Comparison of ENCODE assay signal across 12 cellular contexts in the genomic region with DNA sequence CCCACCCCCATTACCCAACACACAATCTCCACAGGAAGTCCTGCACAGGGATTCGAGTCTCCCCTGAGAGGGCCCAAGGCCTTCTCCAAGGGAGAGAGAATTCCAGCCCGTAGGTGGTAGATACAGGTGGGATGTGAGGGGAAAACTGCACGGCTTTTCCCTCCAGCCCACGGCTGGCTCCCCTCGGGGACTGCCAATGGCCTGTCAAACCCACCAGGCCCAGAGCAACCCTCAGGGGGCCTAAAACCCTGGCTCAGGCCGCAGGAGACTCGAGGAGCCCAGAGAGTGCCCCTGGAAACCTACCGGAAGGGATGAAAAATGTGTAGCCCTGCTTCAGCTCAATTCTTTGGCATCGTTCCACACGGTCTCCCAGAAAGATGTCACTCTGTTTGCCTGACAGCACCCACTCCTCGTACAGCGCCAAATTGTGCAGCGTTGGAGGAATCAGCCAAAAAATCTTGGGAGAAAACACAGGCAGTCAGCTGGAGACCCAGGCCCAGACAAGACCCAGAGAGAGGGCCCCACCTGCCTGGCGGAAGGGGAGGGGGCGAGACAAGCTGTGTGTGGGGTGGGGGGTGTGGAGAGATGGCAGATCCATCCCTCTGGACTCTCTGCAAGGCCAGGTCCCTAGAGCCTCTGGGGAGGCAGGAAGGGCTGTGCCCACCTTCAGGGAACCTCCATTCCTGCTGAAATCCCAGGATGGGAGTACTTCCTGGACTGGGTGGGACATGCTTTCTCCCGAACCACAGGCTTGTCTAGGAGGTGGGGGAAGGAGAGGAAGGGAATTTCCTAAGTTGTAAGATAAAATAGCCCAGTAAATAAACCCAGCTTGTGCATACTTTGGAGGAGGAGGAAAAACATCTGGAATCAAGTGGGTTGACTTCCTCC. TPM values are rescaled to one million over a fixed set of nuclear protein-coding genes. Genes with fewer than 3 reads are reported as not detected.
DNase-seq lines count a peak whose midpoint lies in the region; ATAC-seq and TF ChIP-seq lines count a peak whose summit lies in the region.
"Had no signal": no experiment of that assay in that cellular context is flagged by ENCODE, and none has a peak within 500 bp of the region (broad histone marks: within the 10 kb centered on the region; RNA-seq: fewer than 3 reads in every experiment).

No MANE protein-coding gene starts in this region.

- intact Hi-C loops in lower lobe of right lung (cut with DNase I) (no loop called here), lower leg skin (cut with DNase I; ENCODE audit: low total_unique reads) (no loop called here)

- ATAC-seq in stimulated activated naive CD8-positive, alpha-beta T cell treated with anti-CD3 and anti-CD28 coated beads, Interleukin-15, Interleukin-2, amounts not matched to agents 100 U/mL and 50 U/mL, for 24 hours, result no peak
- ATAC-seq in lower lobe of right lung, result no peak

- H3K9me3 ChIP-seq in lower lobe of right lung, result no peaks in the 10 kb centered on the region
- H3K9me3 ChIP-seq: neutrophil had no signal

- H3K4me3 Mint-ChIP-seq in stimulated activated naive CD8-positive, alpha-beta T cell treated with anti-CD3 and anti-CD28 coated beads, Interleukin-15, Interleukin-2, amounts not matched to agents 100 ng/mL and 50 ng/mL, for 24 hours, result peak overlapping the region; percentile 26
- H3K4me3 Mint-ChIP-seq: CD14-positive monocyte had no signal

- no peaks in the 10 kb centered on the region for H3K9me3 Mint-ChIP-seq in stimulated activated naive CD8-positive, alpha-beta T cell treated with anti-CD3 and anti-CD28 coated beads, Interleukin-15, Interleukin-2, amounts not matched to agents 100 ng/mL and 50 ng/mL, for 24 hours
- H3K9me3 Mint-ChIP-seq: CD14-positive monocyte had no signal

- H3K36me3 ChIP-seq in lower lobe of right lung (peaks cover 12% of the 10 kb centered on the region), H7 (replicated peaks; ENCODE audit: control insufficient read depth, insufficient read depth, low read length) (peaks cover 29% of the 10 kb centered on the region)
- H3K36me3 ChIP-seq: neutrophil had no signal

- TF ChIP-seq CTCF in cardiac fibroblast (IDR thresholded peaks at IDR 0.05; ENCODE audit: low read depth, low read length) (no peak), lower lobe of right lung (IDR thresholded peaks at IDR 0.05) (no peak), lower leg skin (IDR thresholded peaks at IDR 0.05) (no peak)

- H3K27ac Mint-ChIP-seq in stimulated activated naive CD8-positive, alpha-beta T cell treated with anti-CD3 and anti-CD28 coated beads, Interleukin-15, Interleukin-2, amounts not matched to agents 100 ng/mL and 50 ng/mL, for 24 hours, result peak overlapping the region; percentile 12

- peaks cover 70% of the 10 kb centered on the region for H3K4me1 ChIP-seq in lower lobe of right lung

- no peaks in the 10 kb centered on the region for H3K27me3 ChIP-seq in lower lobe of right lung (ENCODE audit: low read depth)
- peaks cover 2% of the 10 kb centered on the region; the same call in 1 of the 2 replicates for H3K27me3 ChIP-seq in H7 (ENCODE audit: control insufficient read depth, insufficient read depth, low read length)

- WGBS in lower leg skin, 2 donors, result 76 to 80% methylated on average over 16 of the region's 16 CpGs

- no peak for TF ChIP-seq POLR2A in lower leg skin (IDR thresholded peaks at IDR 0.05)

- peaks cover 18% of the 10 kb centered on the region for H3K36me3 Mint-ChIP-seq in stimulated activated naive CD8-positive, alpha-beta T cell treated with anti-CD3 and anti-CD28 coated beads, Interleukin-15, Interleukin-2, amounts not matched to agents 100 ng/mL and 50 ng/mL, for 24 hours (ENCODE audit: low read depth)

- DNase-seq in stimulated activated naive CD8-positive, alpha-beta T cell treated with anti-CD3 and anti-CD28 coated beads, Interleukin-15, Interleukin-2, amounts not matched to agents 100 U/mL and 50 U/mL, for 24 hours, result no peak
- DNase-seq in cardiac fibroblast (ENCODE audit: low read depth in 2 of 2) (peak; percentile 24 to 87), lower lobe of right lung (no peak), lower leg skin (ENCODE audit: low spot score in 2 of 2) (no peak), pons (ENCODE audit: low spot score) (no peak), EL (no peak), H7 (no peak)
- DNase-seq: NCI-H146; stimulated activated CD4-positive, alpha-beta T cell treated with anti-CD3 and anti-CD28 coated beads, Interleukin-4, amount 100 ng/mL, for 4 hours had no signal

- peak overlapping the region; percentile 80 for H3K27ac ChIP-seq in lower lobe of right lung
- H3K27ac ChIP-seq: neutrophil had no signal

- H3K4me3 ChIP-seq in cardiac fibroblast (replicated peaks in 1 of 2; ENCODE audit: low read depth in 2 of 2, low read length in 2 of 2) (no peak overlapping the region), lower lobe of right lung (no peak overlapping the region), lower leg skin (ENCODE audit: low read depth, poor library complexity, severe bottlenecking) (no peak overlapping the region), H7 (ENCODE audit: insufficient read depth, low read depth, low read length) (no peak overlapping the region)

- peaks cover 77% of the 10 kb centered on the region for H3K4me1 Mint-ChIP-seq in stimulated activated naive CD8-positive, alpha-beta T cell treated with anti-CD3 and anti-CD28 coated beads, Interleukin-15, Interleukin-2, amounts not matched to agents 100 ng/mL and 50 ng/mL, for 24 hours (ENCODE audit: low read depth)

- H3K27me3 Mint-ChIP-seq in stimulated activated naive CD8-positive, alpha-beta T cell treated with anti-CD3 and anti-CD28 coated beads, Interleukin-15, Interleukin-2, amounts not matched to agents 100 ng/mL and 50 ng/mL, for 24 hours, result no peaks in the 10 kb centered on the region

RNA-seq across cellular contexts. Expression of a gene that starts 48.1 kb away (rescaled TPM):
- 36.8 TPM for total RNA-seq in lower lobe of right lung
- total RNA-seq in lower leg skin, result 10 to 100 TPM; 28.9 to 72.1 (median 47.9) TPM
- 94.3 and 109 TPM in 2 replicates for total RNA-seq in H7 (2014; rRNA removed; shearing (Covaris generic))

Comparison
In these comparisons a context has a peak if more than half of its experiments do, and no peak if none do; other contexts are left out.
1. DNase-seq: peak in cardiac fibroblast (2 of 2); none in stimulated activated naive CD8-positive, alpha-beta T cell treated with anti-CD3 and anti-CD28 coated beads, Interleukin-15, Interleukin-2, amounts not matched to agents 100 U/mL and 50 U/mL, for 24 hours (single experiment), lower lobe of right lung (single experiment), lower leg skin (0 of 2), pons (single experiment), EL (single experiment) and H7 (single experiment).